In the genomic region with DNA sequence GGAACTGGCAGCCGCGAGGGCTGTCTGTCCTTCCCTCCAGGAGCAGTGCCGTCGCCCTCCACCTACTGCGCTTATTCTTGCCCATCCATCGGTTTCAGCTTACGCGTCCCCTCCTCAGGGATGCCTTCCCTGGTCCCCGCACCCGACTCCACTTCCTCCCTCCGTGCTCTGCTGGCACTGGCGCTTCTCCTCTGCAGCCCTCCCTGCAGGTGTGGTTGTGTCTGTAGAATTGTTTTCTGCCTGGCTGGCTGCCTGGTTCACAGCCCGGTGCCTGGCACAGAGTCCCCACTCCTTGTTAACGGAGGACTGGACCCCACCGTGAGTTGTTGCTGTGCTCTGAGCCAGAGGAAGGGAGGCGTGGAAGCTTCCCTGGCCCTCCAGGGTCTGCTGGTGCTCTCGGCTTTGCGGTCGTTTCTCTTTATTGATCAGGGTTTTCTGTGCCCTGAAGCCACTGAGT, we compare ENCODE assay signal across 1 cellular context.
TF ChIP-seq lines count a peak whose summit lies in the region.

No MANE protein-coding gene starts in this region.

TF ChIP-seq in SK-N-SH treated with all-trans-retinoic acid at 6 μM for 48 hours, 23 proteins besides CTCF, POLR2A, EP300 and RAD21:
- no peak for TF ChIP-seq ZNF70 (CRISPR knock-in tag; IDR thresholded peaks at IDR 0.05)
- TF ChIP-seq, protein P1, sequence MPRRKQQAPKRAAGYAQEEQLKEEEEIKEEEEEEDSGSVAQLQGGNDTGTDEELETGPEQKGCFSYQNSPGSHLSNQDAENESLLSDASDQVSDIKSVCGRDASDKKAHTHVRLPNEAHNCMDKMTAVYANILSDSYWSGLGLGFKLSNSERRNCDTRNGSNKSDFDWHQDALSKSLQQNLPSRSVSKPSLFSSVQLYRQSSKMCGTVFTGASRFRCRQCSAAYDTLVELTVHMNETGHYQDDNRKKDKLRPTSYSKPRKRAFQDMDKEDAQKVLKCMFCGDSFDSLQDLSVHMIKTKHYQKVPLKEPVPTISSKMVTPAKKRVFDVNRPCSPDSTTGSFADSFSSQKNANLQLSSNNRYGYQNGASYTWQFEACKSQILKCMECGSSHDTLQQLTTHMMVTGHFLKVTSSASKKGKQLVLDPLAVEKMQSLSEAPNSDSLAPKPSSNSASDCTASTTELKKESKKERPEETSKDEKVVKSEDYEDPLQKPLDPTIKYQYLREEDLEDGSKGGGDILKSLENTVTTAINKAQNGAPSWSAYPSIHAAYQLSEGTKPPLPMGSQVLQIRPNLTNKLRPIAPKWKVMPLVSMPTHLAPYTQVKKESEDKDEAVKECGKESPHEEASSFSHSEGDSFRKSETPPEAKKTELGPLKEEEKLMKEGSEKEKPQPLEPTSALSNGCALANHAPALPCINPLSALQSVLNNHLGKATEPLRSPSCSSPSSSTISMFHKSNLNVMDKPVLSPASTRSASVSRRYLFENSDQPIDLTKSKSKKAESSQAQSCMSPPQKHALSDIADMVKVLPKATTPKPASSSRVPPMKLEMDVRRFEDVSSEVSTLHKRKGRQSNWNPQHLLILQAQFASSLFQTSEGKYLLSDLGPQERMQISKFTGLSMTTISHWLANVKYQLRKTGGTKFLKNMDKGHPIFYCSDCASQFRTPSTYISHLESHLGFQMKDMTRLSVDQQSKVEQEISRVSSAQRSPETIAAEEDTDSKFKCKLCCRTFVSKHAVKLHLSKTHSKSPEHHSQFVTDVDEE (CRISPR knock-in tag; IDR thresholded peaks at IDR 0.05) = no peak
- TF ChIP-seq, protein P2, sequence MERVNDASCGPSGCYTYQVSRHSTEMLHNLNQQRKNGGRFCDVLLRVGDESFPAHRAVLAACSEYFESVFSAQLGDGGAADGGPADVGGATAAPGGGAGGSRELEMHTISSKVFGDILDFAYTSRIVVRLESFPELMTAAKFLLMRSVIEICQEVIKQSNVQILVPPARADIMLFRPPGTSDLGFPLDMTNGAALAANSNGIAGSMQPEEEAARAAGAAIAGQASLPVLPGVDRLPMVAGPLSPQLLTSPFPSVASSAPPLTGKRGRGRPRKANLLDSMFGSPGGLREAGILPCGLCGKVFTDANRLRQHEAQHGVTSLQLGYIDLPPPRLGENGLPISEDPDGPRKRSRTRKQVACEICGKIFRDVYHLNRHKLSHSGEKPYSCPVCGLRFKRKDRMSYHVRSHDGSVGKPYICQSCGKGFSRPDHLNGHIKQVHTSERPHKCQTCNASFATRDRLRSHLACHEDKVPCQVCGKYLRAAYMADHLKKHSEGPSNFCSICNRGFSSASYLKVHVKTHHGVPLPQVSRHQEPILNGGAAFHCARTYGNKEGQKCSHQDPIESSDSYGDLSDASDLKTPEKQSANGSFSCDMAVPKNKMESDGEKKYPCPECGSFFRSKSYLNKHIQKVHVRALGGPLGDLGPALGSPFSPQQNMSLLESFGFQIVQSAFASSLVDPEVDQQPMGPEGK (CRISPR knock-in tag; IDR thresholded peaks at IDR 0.05; ENCODE audit: borderline replicate concordance) = no peak
